Comparison of ENCODE assay signal across 2 cellular contexts in the genomic region with DNA sequence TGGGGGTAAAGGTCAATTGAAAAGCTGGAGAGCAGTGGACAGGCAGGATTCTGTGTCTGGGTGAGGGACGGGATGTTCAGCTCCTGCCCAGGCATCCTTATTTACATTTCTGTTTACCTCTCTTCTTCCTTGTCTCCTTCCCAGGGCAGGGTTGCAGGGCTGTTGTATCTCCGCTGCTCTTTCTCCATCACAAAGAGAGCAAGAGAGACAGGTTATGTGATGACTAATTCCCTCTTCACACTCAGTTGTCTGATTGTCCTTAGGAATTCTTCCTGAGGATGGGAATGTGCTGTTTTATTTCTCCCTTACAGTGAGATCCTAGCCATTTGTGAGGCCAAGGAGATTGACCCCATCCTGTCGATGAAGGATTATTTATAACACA.
TF ChIP-seq lines count a peak whose summit lies in the region.

No MANE protein-coding gene starts in this region.

TF ChIP-seq in GM23338, 12 proteins besides CTCF, POLR2A, EP300 and RAD21:
- TF ChIP-seq, protein P1, sequence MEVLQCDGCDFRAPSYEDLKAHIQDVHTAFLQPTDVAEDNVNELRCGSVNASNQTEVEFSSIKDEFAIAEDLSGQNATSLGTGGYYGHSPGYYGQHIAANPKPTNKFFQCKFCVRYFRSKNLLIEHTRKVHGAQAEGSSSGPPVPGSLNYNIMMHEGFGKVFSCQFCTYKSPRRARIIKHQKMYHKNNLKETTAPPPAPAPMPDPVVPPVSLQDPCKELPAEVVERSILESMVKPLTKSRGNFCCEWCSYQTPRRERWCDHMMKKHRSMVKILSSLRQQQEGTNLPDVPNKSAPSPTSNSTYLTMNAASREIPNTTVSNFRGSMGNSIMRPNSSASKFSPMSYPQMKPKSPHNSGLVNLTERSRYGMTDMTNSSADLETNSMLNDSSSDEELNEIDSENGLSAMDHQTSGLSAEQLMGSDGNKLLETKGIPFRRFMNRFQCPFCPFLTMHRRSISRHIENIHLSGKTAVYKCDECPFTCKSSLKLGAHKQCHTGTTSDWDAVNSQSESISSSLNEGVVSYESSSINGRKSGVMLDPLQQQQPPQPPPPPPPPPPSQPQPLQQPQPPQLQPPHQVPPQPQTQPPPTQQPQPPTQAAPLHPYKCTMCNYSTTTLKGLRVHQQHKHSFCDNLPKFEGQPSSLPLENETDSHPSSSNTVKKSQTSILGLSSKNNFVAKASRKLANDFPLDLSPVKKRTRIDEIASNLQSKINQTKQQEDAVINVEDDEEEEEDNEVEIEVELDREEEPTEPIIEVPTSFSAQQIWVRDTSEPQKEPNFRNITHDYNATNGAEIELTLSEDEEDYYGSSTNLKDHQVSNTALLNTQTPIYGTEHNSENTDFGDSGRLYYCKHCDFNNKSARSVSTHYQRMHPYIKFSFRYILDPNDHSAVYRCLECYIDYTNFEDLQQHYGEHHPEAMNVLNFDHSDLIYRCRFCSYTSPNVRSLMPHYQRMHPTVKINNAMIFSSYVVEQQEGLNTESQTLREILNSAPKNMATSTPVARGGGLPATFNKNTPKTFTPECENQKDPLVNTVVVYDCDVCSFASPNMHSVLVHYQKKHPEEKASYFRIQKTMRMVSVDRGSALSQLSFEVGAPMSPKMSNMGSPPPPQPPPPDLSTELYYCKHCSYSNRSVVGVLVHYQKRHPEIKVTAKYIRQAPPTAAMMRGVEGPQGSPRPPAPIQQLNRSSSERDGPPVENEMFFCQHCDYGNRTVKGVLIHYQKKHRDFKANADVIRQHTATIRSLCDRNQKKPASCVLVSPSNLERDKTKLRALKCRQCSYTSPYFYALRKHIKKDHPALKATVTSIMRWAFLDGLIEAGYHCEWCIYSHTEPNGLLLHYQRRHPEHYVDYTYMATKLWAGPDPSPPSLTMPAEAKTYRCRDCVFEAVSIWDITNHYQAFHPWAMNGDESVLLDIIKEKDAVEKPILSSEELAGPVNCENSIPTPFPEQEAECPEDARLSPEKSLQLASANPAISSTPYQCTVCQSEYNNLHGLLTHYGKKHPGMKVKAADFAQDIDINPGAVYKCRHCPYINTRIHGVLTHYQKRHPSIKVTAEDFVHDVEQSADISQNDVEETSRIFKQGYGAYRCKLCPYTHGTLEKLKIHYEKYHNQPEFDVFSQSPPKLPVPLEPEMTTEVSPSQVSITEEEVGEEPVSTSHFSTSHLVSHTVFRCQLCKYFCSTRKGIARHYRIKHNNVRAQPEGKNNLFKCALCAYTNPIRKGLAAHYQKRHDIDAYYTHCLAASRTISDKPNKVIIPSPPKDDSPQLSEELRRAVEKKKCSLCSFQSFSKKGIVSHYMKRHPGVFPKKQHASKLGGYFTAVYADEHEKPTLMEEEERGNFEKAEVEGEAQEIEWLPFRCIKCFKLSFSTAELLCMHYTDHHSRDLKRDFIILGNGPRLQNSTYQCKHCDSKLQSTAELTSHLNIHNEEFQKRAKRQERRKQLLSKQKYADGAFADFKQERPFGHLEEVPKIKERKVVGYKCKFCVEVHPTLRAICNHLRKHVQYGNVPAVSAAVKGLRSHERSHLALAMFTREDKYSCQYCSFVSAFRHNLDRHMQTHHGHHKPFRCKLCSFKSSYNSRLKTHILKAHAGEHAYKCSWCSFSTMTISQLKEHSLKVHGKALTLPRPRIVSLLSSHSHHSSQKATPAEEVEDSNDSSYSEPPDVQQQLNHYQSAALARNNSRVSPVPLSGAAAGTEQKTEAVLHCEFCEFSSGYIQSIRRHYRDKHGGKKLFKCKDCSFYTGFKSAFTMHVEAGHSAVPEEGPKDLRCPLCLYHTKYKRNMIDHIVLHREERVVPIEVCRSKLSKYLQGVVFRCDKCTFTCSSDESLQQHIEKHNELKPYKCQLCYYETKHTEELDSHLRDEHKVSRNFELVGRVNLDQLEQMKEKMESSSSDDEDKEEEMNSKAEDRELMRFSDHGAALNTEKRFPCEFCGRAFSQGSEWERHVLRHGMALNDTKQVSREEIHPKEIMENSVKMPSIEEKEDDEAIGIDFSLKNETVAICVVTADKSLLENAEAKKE (CRISPR knock-in tag; IDR thresholded peaks at IDR 0.05): no peak
- TF ChIP-seq, protein P2, sequence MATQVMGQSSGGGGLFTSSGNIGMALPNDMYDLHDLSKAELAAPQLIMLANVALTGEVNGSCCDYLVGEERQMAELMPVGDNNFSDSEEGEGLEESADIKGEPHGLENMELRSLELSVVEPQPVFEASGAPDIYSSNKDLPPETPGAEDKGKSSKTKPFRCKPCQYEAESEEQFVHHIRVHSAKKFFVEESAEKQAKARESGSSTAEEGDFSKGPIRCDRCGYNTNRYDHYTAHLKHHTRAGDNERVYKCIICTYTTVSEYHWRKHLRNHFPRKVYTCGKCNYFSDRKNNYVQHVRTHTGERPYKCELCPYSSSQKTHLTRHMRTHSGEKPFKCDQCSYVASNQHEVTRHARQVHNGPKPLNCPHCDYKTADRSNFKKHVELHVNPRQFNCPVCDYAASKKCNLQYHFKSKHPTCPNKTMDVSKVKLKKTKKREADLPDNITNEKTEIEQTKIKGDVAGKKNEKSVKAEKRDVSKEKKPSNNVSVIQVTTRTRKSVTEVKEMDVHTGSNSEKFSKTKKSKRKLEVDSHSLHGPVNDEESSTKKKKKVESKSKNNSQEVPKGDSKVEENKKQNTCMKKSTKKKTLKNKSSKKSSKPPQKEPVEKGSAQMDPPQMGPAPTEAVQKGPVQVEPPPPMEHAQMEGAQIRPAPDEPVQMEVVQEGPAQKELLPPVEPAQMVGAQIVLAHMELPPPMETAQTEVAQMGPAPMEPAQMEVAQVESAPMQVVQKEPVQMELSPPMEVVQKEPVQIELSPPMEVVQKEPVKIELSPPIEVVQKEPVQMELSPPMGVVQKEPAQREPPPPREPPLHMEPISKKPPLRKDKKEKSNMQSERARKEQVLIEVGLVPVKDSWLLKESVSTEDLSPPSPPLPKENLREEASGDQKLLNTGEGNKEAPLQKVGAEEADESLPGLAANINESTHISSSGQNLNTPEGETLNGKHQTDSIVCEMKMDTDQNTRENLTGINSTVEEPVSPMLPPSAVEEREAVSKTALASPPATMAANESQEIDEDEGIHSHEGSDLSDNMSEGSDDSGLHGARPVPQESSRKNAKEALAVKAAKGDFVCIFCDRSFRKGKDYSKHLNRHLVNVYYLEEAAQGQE (IDR thresholded peaks at IDR 0.05; ENCODE audit: unreplicated experiment): no peak
- TF ChIP-seq STAT1 (IDR thresholded peaks at IDR 0.05; ENCODE audit: unreplicated experiment): no peak
- no peak for TF ChIP-seq EZH2 (IDR thresholded peaks at IDR 0.05; ENCODE audit: low read depth, unreplicated experiment)
- no peak for TF ChIP-seq POLR2AphosphoS5 (IDR thresholded peaks at IDR 0.05; ENCODE audit: low read depth)
- TF ChIP-seq ZNF114 (CRISPR knock-in tag; IDR thresholded peaks at IDR 0.05): no peak
- TF ChIP-seq ZNF331 (CRISPR knock-in tag; IDR thresholded peaks at IDR 0.05; ENCODE audit: low read depth): no peak
- TF ChIP-seq, protein P3, sequence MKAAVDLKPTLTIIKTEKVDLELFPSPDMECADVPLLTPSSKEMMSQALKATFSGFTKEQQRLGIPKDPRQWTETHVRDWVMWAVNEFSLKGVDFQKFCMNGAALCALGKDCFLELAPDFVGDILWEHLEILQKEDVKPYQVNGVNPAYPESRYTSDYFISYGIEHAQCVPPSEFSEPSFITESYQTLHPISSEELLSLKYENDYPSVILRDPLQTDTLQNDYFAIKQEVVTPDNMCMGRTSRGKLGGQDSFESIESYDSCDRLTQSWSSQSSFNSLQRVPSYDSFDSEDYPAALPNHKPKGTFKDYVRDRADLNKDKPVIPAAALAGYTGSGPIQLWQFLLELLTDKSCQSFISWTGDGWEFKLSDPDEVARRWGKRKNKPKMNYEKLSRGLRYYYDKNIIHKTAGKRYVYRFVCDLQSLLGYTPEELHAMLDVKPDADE (IDR thresholded peaks at IDR 0.05): no peak
- TF ChIP-seq NANOG (IDR thresholded peaks at IDR 0.05; ENCODE audit: borderline replicate concordance): no peak
- TF ChIP-seq JUNB (IDR thresholded peaks at IDR 0.05; ENCODE audit: unreplicated experiment): no peak
TF ChIP-seq in GM23338: peak in this region for 0.

TF ChIP-seq in IMR-90, 13 proteins besides CTCF, POLR2A, EP300 and RAD21:
- TF ChIP-seq, protein P4, sequence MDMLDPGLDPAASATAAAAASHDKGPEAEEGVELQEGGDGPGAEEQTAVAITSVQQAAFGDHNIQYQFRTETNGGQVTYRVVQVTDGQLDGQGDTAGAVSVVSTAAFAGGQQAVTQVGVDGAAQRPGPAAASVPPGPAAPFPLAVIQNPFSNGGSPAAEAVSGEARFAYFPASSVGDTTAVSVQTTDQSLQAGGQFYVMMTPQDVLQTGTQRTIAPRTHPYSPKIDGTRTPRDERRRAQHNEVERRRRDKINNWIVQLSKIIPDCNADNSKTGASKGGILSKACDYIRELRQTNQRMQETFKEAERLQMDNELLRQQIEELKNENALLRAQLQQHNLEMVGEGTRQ (IDR thresholded peaks at IDR 0.05; ENCODE audit: low read depth, low read length): no peak
- no peak for TF ChIP-seq CEBPB (IDR thresholded peaks at IDR 0.05; ENCODE audit: low read depth, low read length)
- no peak for TF ChIP-seq NFE2L2 (IDR thresholded peaks at IDR 0.05; ENCODE audit: low read depth, low read length)
- TF ChIP-seq BHLHE40 (IDR thresholded peaks at IDR 0.05; ENCODE audit: low read depth, low read length): no peak
- TF ChIP-seq FOS (IDR thresholded peaks at IDR 0.05; ENCODE audit: low read depth, low read length): no peak
- TF ChIP-seq SMC3 (IDR thresholded peaks at IDR 0.05; ENCODE audit: low read depth, low read length): no peak
- no peak for TF ChIP-seq CHD1 (IDR thresholded peaks at IDR 0.05; ENCODE audit: low read depth, low read length)
- no peak for TF ChIP-seq RFX5 (IDR thresholded peaks at IDR 0.05; ENCODE audit: low read depth, low read length)
- no peak for TF ChIP-seq MAFK (IDR thresholded peaks at IDR 0.05; ENCODE audit: low read depth, low read length)
- no peak for TF ChIP-seq RCOR1 (IDR thresholded peaks at IDR 0.05; ENCODE audit: insufficient replicate concordance, low read length)
- TF ChIP-seq, protein P5, sequence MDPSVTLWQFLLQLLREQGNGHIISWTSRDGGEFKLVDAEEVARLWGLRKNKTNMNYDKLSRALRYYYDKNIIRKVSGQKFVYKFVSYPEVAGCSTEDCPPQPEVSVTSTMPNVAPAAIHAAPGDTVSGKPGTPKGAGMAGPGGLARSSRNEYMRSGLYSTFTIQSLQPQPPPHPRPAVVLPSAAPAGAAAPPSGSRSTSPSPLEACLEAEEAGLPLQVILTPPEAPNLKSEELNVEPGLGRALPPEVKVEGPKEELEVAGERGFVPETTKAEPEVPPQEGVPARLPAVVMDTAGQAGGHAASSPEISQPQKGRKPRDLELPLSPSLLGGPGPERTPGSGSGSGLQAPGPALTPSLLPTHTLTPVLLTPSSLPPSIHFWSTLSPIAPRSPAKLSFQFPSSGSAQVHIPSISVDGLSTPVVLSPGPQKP (IDR thresholded peaks at IDR 0.05; ENCODE audit: borderline replicate concordance, low read depth, low read length): no peak
- TF ChIP-seq MAZ (IDR thresholded peaks at IDR 0.05; ENCODE audit: borderline replicate concordance, low read depth, low read length): no peak
TF ChIP-seq in IMR-90: peak in this region for 0.
